ENCODE assay signal across 31 cellular contexts in the genomic region with DNA sequence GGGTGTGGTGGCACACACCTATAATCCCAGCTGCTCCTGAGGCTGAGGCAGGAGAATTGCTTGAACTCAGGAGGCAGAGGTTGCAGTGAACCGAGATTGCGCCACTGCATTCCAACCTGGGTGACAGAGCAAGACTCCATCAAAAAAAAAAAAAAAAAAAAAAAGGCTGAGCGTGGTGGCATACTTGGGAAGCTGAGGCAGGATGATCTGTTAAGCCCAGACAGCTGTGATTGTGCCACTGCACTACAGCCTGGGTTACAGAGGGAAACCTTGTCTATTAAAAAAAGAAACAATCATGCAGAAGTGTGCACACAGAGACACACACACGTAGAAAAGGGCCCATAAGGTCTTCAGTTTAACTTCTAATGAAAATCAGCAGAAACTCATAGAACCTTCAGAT.
DNase-seq lines count a peak whose midpoint lies in the region; ATAC-seq, FAIRE-seq and TF ChIP-seq lines count a peak whose summit lies in the region.
"Had no signal": no experiment of that assay in that cellular context is flagged by ENCODE, and none has a peak within 500 bp of the region (broad histone marks: within the 10 kb centered on the region; RNA-seq: fewer than 3 reads in every experiment).

No MANE protein-coding gene starts in this region.

- H3K79me2 ChIP-seq in astrocyte (ENCODE audit: insufficient read depth, low read length): peaks cover 5% of the 10 kb centered on the region
- no peaks in the 10 kb centered on the region for H3K79me2 ChIP-seq in OCI-LY7 (ENCODE audit: insufficient read depth, low read depth, low read length)

- H3K27ac Mint-ChIP-seq in MCF 10A (ENCODE audit: low read depth, unreplicated experiment) (peak overlapping the region; percentile 69), astrocyte (ENCODE audit: unreplicated experiment) (no peak overlapping the region)
- no peak overlapping the region for H3K27ac Mint-ChIP-seq in activated CD4-positive, alpha-beta memory T cell treated with anti-CD3 and anti-CD28 coated beads for 36 hours
- H3K27ac Mint-ChIP-seq: activated T-cell treated with anti-CD3 and anti-CD28 coated beads, Interleukin-2, amount 50 U/mL, for 72 hours; CD14-positive monocyte; stimulated activated naive CD8-positive, alpha-beta T cell treated with anti-CD3 and anti-CD28 coated beads, Interleukin-15, Interleukin-2, amounts not matched to agents 100 ng/mL and 50 ng/mL, for 24 hours had no signal

- no peak for TF ChIP-seq EP300 in suprapubic skin (IDR thresholded peaks at IDR 0.05)

- no peaks in the 10 kb centered on the region for H3K27me3 Mint-ChIP-seq in MCF 10A (ENCODE audit: insufficient read depth, unreplicated experiment)
- H3K27me3 Mint-ChIP-seq in astrocyte (ENCODE audit: low read depth, unreplicated experiment): no peaks in the 10 kb centered on the region
- H3K27me3 Mint-ChIP-seq in activated CD4-positive, alpha-beta memory T cell treated with anti-CD3 and anti-CD28 coated beads for 36 hours: peaks cover 5% of the 10 kb centered on the region
- H3K27me3 Mint-ChIP-seq: stimulated activated naive CD8-positive, alpha-beta T cell treated with anti-CD3 and anti-CD28 coated beads, Interleukin-15, Interleukin-2, amounts not matched to agents 100 ng/mL and 50 ng/mL, for 24 hours had no signal

- H3K36me3 ChIP-seq in breast epithelium: no peaks in the 10 kb centered on the region
- H3K36me3 ChIP-seq in astrocyte (ENCODE audit: insufficient read depth, low read length): no peaks in the 10 kb centered on the region
- H3K36me3 ChIP-seq in suprapubic skin: no peaks in the 10 kb centered on the region
- H3K36me3 ChIP-seq in OCI-LY7 (ENCODE audit: insufficient read depth, low read length): no peaks in the 10 kb centered on the region
- H3K36me3 ChIP-seq: ovary had no signal

- no peaks in the 10 kb centered on the region for H3K9me3 ChIP-seq in breast epithelium
- H3K9me3 ChIP-seq in astrocyte (ENCODE audit: insufficient read depth, low read depth, low read length): no peaks in the 10 kb centered on the region
- H3K9me3 ChIP-seq in suprapubic skin: no peaks in the 10 kb centered on the region
- H3K9me3 ChIP-seq in OCI-LY7 (ENCODE audit: low read length): no peaks in the 10 kb centered on the region
- H3K9me3 ChIP-seq: body of pancreas, ovary, spleen, thoracic aorta had no signal

- POLR2A ChIA-PET in MCF 10A (lab: Yijun Ruan, JAX) (interaction anchor here (0.6 to 2.0 kb wide), 4 partner anchors 12 to 241 kb away, joined by 3 to 6 read pairs (median 4); partner anchors contain the start of gene CRCP), OCI-LY7 (lab: Charles Lee) (interaction anchor here (0.6 kb wide), 1 partner anchor 630 kb away, joined by 3 read pairs; no protein-coding TSS in a partner anchor)
- POLR2A ChIA-PET in activated CD4-positive, alpha-beta memory T cell treated with anti-CD3 and anti-CD28 coated beads for 36 hours (lab: Charles Lee): no interaction called here

- ATAC-seq in foreskin keratinocyte: peak; percentile 0
- ATAC-seq: activated T-cell treated with anti-CD3 and anti-CD28 coated beads, Interleukin-2, amount 50 U/mL, for 72 hours; body of pancreas had no signal

- no peaks in the 10 kb centered on the region for H3K4me1 ChIP-seq in breast epithelium
- peaks cover 26% of the 10 kb centered on the region for H3K4me1 ChIP-seq in astrocyte (ENCODE audit: insufficient read depth, low read length)
- peaks cover 54% of the 10 kb centered on the region for H3K4me1 ChIP-seq in foreskin keratinocyte
- H3K4me1 ChIP-seq in suprapubic skin: peaks cover 38% of the 10 kb centered on the region
- H3K4me1 ChIP-seq in OCI-LY7 (ENCODE audit: insufficient read depth, low read length, poor library complexity, severe bottlenecking): no peaks in the 10 kb centered on the region
- H3K4me1 ChIP-seq: body of pancreas had no signal

- H2AFZ ChIP-seq in astrocyte (ENCODE audit: low read depth, low read length) (no peak overlapping the region), OCI-LY7 (ENCODE audit: low read length) (no peak overlapping the region)

- peak overlapping the region; percentile 80 for H3K4me2 ChIP-seq in astrocyte (ENCODE audit: low read length)
- no peak overlapping the region for H3K4me2 ChIP-seq in OCI-LY7 (ENCODE audit: low read length)

- H3K4me3 ChIP-seq in breast epithelium (no peak overlapping the region), astrocyte (ENCODE audit: insufficient read depth, low read depth, low read length) (no peak overlapping the region), suprapubic skin (no peak overlapping the region), OCI-LY7 (ENCODE audit: low read depth, low read length, poor library complexity, severe bottlenecking) (no peak overlapping the region)
- H3K4me3 ChIP-seq: body of pancreas, ovary, spleen, thoracic aorta had no signal

- H3K4me3 Mint-ChIP-seq in MCF 10A (ENCODE audit: unreplicated experiment) (no peak overlapping the region), astrocyte (ENCODE audit: unreplicated experiment) (no peak overlapping the region)
- no peak overlapping the region for H3K4me3 Mint-ChIP-seq in activated CD4-positive, alpha-beta memory T cell treated with anti-CD3 and anti-CD28 coated beads for 36 hours
- H3K4me3 Mint-ChIP-seq: activated T-cell treated with anti-CD3 and anti-CD28 coated beads, Interleukin-2, amount 50 U/mL, for 72 hours; CD14-positive monocyte; nephron progenitor cell; stimulated activated naive CD8-positive, alpha-beta T cell treated with anti-CD3 and anti-CD28 coated beads, Interleukin-15, Interleukin-2, amounts not matched to agents 100 ng/mL and 50 ng/mL, for 24 hours had no signal

- H3K9me3 Mint-ChIP-seq in MCF 10A (ENCODE audit: unreplicated experiment): no peaks in the 10 kb centered on the region
- H3K9me3 Mint-ChIP-seq in astrocyte (ENCODE audit: unreplicated experiment): no peaks in the 10 kb centered on the region
- H3K9me3 Mint-ChIP-seq in activated CD4-positive, alpha-beta memory T cell treated with anti-CD3 and anti-CD28 coated beads for 36 hours: no peaks in the 10 kb centered on the region
- H3K9me3 Mint-ChIP-seq: activated T-cell treated with anti-CD3 and anti-CD28 coated beads, Interleukin-2, amount 50 U/mL, for 72 hours; nephron progenitor cell; stimulated activated naive CD8-positive, alpha-beta T cell treated with anti-CD3 and anti-CD28 coated beads, Interleukin-15, Interleukin-2, amounts not matched to agents 100 ng/mL and 50 ng/mL, for 24 hours had no signal

- H3K36me3 Mint-ChIP-seq in MCF 10A (ENCODE audit: insufficient read depth, unreplicated experiment) (peaks cover 11% of the 10 kb centered on the region), astrocyte (ENCODE audit: low read depth, unreplicated experiment) (peaks cover 6% of the 10 kb centered on the region)
- H3K36me3 Mint-ChIP-seq in activated CD4-positive, alpha-beta memory T cell treated with anti-CD3 and anti-CD28 coated beads for 36 hours: no peaks in the 10 kb centered on the region
- H3K36me3 Mint-ChIP-seq: CD14-positive monocyte had no signal

- FAIRE-seq in astrocyte (lab: Jason Lieb, UNC): no peak
- FAIRE-seq in RCC 7860 (lab: Jason Lieb, UNC): no peak
- FAIRE-seq: H1 had no signal

- BruUV-seq in MCF 10A (replicated peaks; lab: Mats Ljungman, UMichigan): no TSS peak
- no TSS peak for BruUV-seq in OCI-LY7 (replicated peaks; lab: Mats Ljungman, UMichigan)

- no peaks in the 10 kb centered on the region for H4K20me1 ChIP-seq in astrocyte (ENCODE audit: insufficient read depth, low read length)
- H4K20me1 ChIP-seq in OCI-LY7 (ENCODE audit: insufficient read depth, low read length): no peaks in the 10 kb centered on the region

- H3K9ac ChIP-seq in astrocyte (ENCODE audit: low read length): peak overlapping the region; percentile 59

- H3K27ac ChIP-seq in breast epithelium (no peak overlapping the region), astrocyte (ENCODE audit: low read depth, low read length) (peak overlapping the region; percentile 82), foreskin keratinocyte (peak overlapping the region; percentile 99), suprapubic skin (peak overlapping the region; percentile 5), OCI-LY7 (ENCODE audit: low read depth, low read length, poor library complexity, severe bottlenecking) (no peak overlapping the region)
- H3K27ac ChIP-seq: body of pancreas, ovary, spleen, thoracic aorta had no signal

- DNase-seq in MCF 10A (ENCODE audit: unreplicated experiment) (peak; percentile 46), breast epithelium (ENCODE audit: low spot score in 2 of 2) (no peak), astrocyte (ENCODE audit: low read depth) (no peak), foreskin keratinocyte (peak; percentile 63 to 78), suprapubic skin (ENCODE audit: low spot score in 2 of 2) (no peak), OCI-LY7 (ENCODE audit: low spot score) (no peak), RCC 7860 (ENCODE audit: low spot score) (no peak)
- DNase-seq in activated CD4-positive, alpha-beta memory T cell treated with anti-CD3 and anti-CD28 coated beads for 36 hours: no peak
- DNase-seq: 8988T; activated CD4-positive, alpha-beta T cell treated with anti-CD3 and anti-CD28 coated beads, Interleukin-2, amount 50 U/mL, for 4 hours; activated naive CD4-positive, alpha-beta T cell; activated T-cell treated with anti-CD3 and anti-CD28 coated beads, Interleukin-2, amount 50 U/mL, for 72 hours; body of pancreas; cerebellar nuclear complex; dermis blood vessel endothelial cell; DMS79 treated with DMSO at 0.1 percent for 48 hours; hypothalamus; Kasumi-1; NCI-H187; NCI-H2171 treated with DMSO at 0.1 percent for 48 hours; NCI-H510A treated with DMSO at 0.1 percent for 48 hours; nephron progenitor cell; ovary; retina; spleen; stimulated activated CD8-positive, alpha-beta memory T cell treated with anti-CD3 and anti-CD28 coated beads, Interleukin-4, amount 100 ng/mL, for 48 hours; T-helper 2 cell had no signal

- TF ChIP-seq CTCF in MCF 10A (IDR thresholded peaks at IDR 0.05; ENCODE audit: unreplicated experiment): no peak
- no peak for TF ChIP-seq CTCF in breast epithelium (IDR thresholded peaks at IDR 0.05)
- no peak for TF ChIP-seq CTCF in astrocyte (IDR thresholded peaks at IDR 0.05; ENCODE audit: insufficient read depth, low read depth, low read length)
- no peak for TF ChIP-seq CTCF in foreskin keratinocyte (conservative IDR thresholded peaks at IDR 0.05)
- TF ChIP-seq CTCF in suprapubic skin (IDR thresholded peaks at IDR 0.05): no peak
- no peak for TF ChIP-seq CTCF in OCI-LY7 (conservative IDR thresholded peaks at IDR 0.05; ENCODE audit: low read length)

- CTCF ChIA-PET in MCF 10A (lab: Yijun Ruan, JAX) (interaction anchor here (0.6 to 0.8 kb wide), 2 partner anchors 9 to 88 kb away, joined by 3 to 5 read pairs; no protein-coding TSS in a partner anchor), OCI-LY7 (lab: Charles Lee; ENCODE audit: unreplicated experiment) (no interaction called here)
- CTCF ChIA-PET in activated CD4-positive, alpha-beta memory T cell treated with anti-CD3 and anti-CD28 coated beads for 36 hours (lab: Charles Lee): no interaction called here

- intact Hi-C loops in MCF 10A (cut with micrococcal nuclease): no loop called here
- intact Hi-C loops in breast epithelium (cut with DNase I; ENCODE audit: low total_unique reads): no loop called here
- intact Hi-C loops in activated CD4-positive, alpha-beta memory T cell treated with anti-CD3 and anti-CD28 coated beads for 36 hours (cut with micrococcal nuclease): no loop called here
- intact Hi-C loops in OCI-LY7 (cut with micrococcal nuclease; ENCODE audit: unreplicated experiment): no loop called here

- peaks cover 37% of the 10 kb centered on the region for H3K4me1 Mint-ChIP-seq in MCF 10A (ENCODE audit: insufficient read depth, unreplicated experiment)
- H3K4me1 Mint-ChIP-seq in astrocyte (ENCODE audit: low read depth, unreplicated experiment): peaks cover 22% of the 10 kb centered on the region
- no peaks in the 10 kb centered on the region for H3K4me1 Mint-ChIP-seq in activated CD4-positive, alpha-beta memory T cell treated with anti-CD3 and anti-CD28 coated beads for 36 hours (ENCODE audit: low read depth)
- H3K4me1 Mint-ChIP-seq: nephron progenitor cell had no signal

- TF ChIP-seq POLR2A in breast epithelium (IDR thresholded peaks at IDR 0.05) (no peak), suprapubic skin (IDR thresholded peaks at IDR 0.05) (no peak)

- no peaks in the 10 kb centered on the region for H3K9me2 ChIP-seq in OCI-LY7 (ENCODE audit: insufficient read depth, low read length)

- H3K27me3 ChIP-seq in breast epithelium: no peaks in the 10 kb centered on the region
- no peaks in the 10 kb centered on the region for H3K27me3 ChIP-seq in astrocyte (ENCODE audit: insufficient read depth, low read length)
- H3K27me3 ChIP-seq in foreskin keratinocyte: no peaks in the 10 kb centered on the region
- H3K27me3 ChIP-seq in suprapubic skin: no peaks in the 10 kb centered on the region
- H3K27me3 ChIP-seq: body of pancreas, ovary, spleen had no signal

- WGBS in suprapubic skin: 70% methylated on average over 4 of the region's 4 CpGs

Comparison
In these comparisons a context has a peak if more than half of its experiments do, and no peak if none do; other contexts are left out.
1. DNase-seq: peak in MCF 10A (single experiment) and foreskin keratinocyte (2 of 2); none in breast epithelium (0 of 2), astrocyte (single experiment), suprapubic skin (0 of 2), activated CD4-positive, alpha-beta memory T cell treated with anti-CD3 and anti-CD28 coated beads for 36 hours (single experiment), OCI-LY7 (single experiment) and RCC 7860 (single experiment).
2. H3K27ac ChIP-seq: peak in astrocyte (single experiment), foreskin keratinocyte (single experiment) and suprapubic skin (single experiment); none in breast epithelium (0 of 2) and OCI-LY7 (single experiment).